In genomic region chr10:91901784-91902677, GRCh38 we compare ENCODE assay signal across 8 cellular contexts. TPM values are rescaled to one million over a fixed set of nuclear protein-coding genes. Genes with fewer than 3 reads are reported as not detected.
A peak's percentile ranks its signal among the peaks of the same experiment; 100 is the strongest.
DNase-seq lines count a peak whose midpoint lies in the region; ATAC-seq and TF ChIP-seq lines count a peak whose summit lies in the region.

No MANE protein-coding gene starts in this region.

- in situ Hi-C loops in gastrocnemius medialis (cut with MboI; ENCODE audit: low sequenced_read_pairs in 4 of 4), result no loop called here

- H3K36me3 Mint-ChIP-seq in endothelial cell (ENCODE audit: low read depth, unreplicated experiment), result no peaks in the 10 kb centered on the region

- H3K9me3 Mint-ChIP-seq in endothelial cell (ENCODE audit: unreplicated experiment), result no peaks in the 10 kb centered on the region

- peaks cover 9% of the 10 kb centered on the region; the same call in 1 of the 2 replicates for H3K4me1 ChIP-seq in HUES48 (ENCODE audit: control insufficient read depth, insufficient read depth, low read length)
- no peaks in the 10 kb centered on the region for H3K4me1 ChIP-seq in gastrocnemius medialis

- H3K36me3 ChIP-seq in HUES48 (ENCODE audit: control insufficient read depth, insufficient read depth, low read length), result peaks cover 13% of the 10 kb centered on the region
- H3K36me3 ChIP-seq in gastrocnemius medialis, result no peaks in the 10 kb centered on the region

- TF ChIP-seq CTCF in endothelial cell (IDR thresholded peaks at IDR 0.05; ENCODE audit: unreplicated experiment), result no peak
- no peak for TF ChIP-seq CTCF in gastrocnemius medialis (IDR thresholded peaks at IDR 0.05 in 4 of 5, conservative IDR thresholded peaks at IDR 0.05 in 1 of 5)

- H3K4me3 ChIP-seq in HUES48 (ENCODE audit: low read depth, low read length), result no peak overlapping the region
- H3K4me3 ChIP-seq in gastrocnemius medialis, result no peak overlapping the region

- H3K9me3 ChIP-seq in HUES48 (ENCODE audit: control insufficient read depth, insufficient read depth, low read length) (no peaks in the 10 kb centered on the region), gastrocnemius medialis (no peaks in the 10 kb centered on the region)

- H3K27ac ChIP-seq in HUES48 (ENCODE audit: low read depth, low read length) (peak overlapping the region; percentile 73), gastrocnemius medialis (no peak overlapping the region)

- H3K27me3 ChIP-seq in HUES48 (ENCODE audit: control insufficient read depth, insufficient read depth, low read length), result no peaks in the 10 kb centered on the region
- no peaks in the 10 kb centered on the region for H3K27me3 ChIP-seq in gastrocnemius medialis

- peaks cover 3% of the 10 kb centered on the region for H3K27me3 Mint-ChIP-seq in endothelial cell (ENCODE audit: unreplicated experiment)

- intact Hi-C loops in gastrocnemius medialis (cut with DNase I; ENCODE audit: low total_unique reads), result no loop called here

- ATAC-seq in gastrocnemius medialis (peak; percentile 73 to 82), GM19455 (IDR thresholded peaks at IDR 0.05; ENCODE audit: unreplicated experiment) (no peak), GM19397 (IDR thresholded peaks at IDR 0.05; ENCODE audit: unreplicated experiment) (no peak)

- DNase-seq in AG08396 (ENCODE audit: low spot score) (peak; percentile 70), endothelial cell (ENCODE audit: low spot score) (no peak), gastrocnemius medialis (no peak), ecto neural progenitor cell (ENCODE audit: low spot score) (no peak)
- DNase-seq in activated CD4-positive, alpha-beta T cell treated with anti-CD3 and anti-CD28 coated beads for 1 hour, result peak; percentile 26

- H3K4me1 Mint-ChIP-seq in endothelial cell (ENCODE audit: unreplicated experiment), result peaks cover 5% of the 10 kb centered on the region

- H3K9ac ChIP-seq in HUES48 (ENCODE audit: low read depth, low read length), result no peak overlapping the region

- TF ChIP-seq POLR2A in gastrocnemius medialis (IDR thresholded peaks at IDR 0.05), result no peak

- H3K27ac Mint-ChIP-seq in endothelial cell (ENCODE audit: unreplicated experiment), result peak overlapping the region; percentile 75

- H3K4me3 Mint-ChIP-seq in endothelial cell (ENCODE audit: unreplicated experiment), result no peak overlapping the region

RNA-seq across cellular contexts. Expression of gene FGFBP3, which starts 7.3 kb away (rescaled TPM):
- total RNA-seq in endothelial cell (ENCODE audit: unreplicated experiment) (3.1 TPM), gastrocnemius medialis (1 to 10 TPM in 1 of 4 donors, under 1 TPM in 2, not detected in 1; 0.33 to 2.0 (median 0.58) TPM)

RNA-seq across cellular contexts. Expression of gene BTAF1, which starts 21.5 kb away (rescaled TPM):
- total RNA-seq in endothelial cell (ENCODE audit: unreplicated experiment), result 30.0 TPM
- 10 to 100 TPM; 10.5 to 23.7 (median 11.3) TPM for total RNA-seq in gastrocnemius medialis

Comparison
In these comparisons a context has a peak if more than half of its experiments do, and no peak if none do; other contexts are left out.
1. DNase-seq: peak in AG08396 (single experiment) and activated CD4-positive, alpha-beta T cell treated with anti-CD3 and anti-CD28 coated beads for 1 hour (single experiment); none in endothelial cell (single experiment), gastrocnemius medialis (0 of 2) and ecto neural progenitor cell (single experiment).
2. ATAC-seq: peak in gastrocnemius medialis (2 of 2); none in GM19455 (single experiment) and GM19397 (single experiment).